8 cellular contexts compared by ENCODE assay signal in the genomic region with DNA sequence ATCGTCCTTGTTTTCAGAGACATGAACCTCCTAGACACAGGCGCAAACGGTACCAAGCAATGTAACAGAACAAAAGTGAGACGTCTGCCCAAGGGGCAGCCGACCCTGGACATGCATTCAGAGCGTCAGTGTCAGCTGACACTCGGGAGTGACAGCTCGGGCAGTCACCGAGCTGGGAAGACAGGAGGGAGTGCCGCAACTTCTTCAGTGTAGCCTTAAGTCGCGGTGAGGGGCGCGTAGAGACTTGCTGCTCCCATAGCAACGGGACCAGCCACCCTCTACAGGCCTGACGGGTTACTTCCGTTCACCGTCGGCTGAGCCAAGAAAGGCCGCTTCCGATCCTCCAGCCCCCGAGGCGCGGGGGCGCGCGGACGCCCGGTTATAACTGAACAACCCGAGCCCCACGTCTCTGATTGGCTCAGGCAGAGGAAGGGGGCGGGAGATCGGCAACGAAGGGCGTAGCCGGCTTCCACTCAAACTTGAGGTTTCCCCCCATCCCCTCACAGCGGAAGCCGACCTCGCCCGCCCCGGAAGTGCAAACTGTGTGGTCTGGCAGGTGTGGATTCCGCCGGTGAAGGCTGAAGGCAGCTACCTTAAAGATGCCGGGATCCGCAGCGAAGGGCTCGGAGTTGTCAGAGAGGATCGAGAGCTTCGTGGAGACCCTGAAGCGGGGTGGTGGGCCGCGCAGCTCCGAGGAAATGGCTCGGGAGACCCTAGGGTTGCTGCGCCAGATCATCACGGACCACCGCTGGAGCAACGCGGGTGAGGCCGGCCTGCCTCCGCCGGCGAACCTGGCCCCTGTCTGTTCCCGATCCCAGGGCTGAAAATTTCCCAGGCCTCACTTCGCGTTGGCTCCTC. TPM values are rescaled to one million over a fixed set of nuclear protein-coding genes. Genes with fewer than 3 reads are reported as not detected.
DNase-seq lines count a peak whose midpoint lies in the region; ATAC-seq, FAIRE-seq and TF ChIP-seq lines count a peak whose summit lies in the region.

A gene (plus strand): TSS at position 530 of the 858 bp plus-strand sequence. CDS start 70 bp downstream, at position 600.

- DNase-seq in GM12892 (ENCODE audit: insufficient read length): peak; percentile 87
- DNase-seq in NCI-H146 (lab: John Stamatoyannopoulos, UW): peak; percentile 92
- DNase-seq in T-helper 1 cell: peak; percentile 95 to 99 (median 97)
- DNase-seq in adrenal gland: peak; percentile 96 to 99 (median 98)
- peak; percentile 98 to 99 (median 98) for DNase-seq in heart left ventricle
- DNase-seq in posterior cingulate gyrus: peak; percentile 95 to 100 (median 99)
- peak; percentile 98 to 99 for DNase-seq in upper lobe of left lung

- H3K4me1 ChIP-seq in adrenal gland (replicated peaks in 1 of 2) (peaks cover 8 to 26% of the 10 kb centered on the region in 2 donors), heart left ventricle (peaks cover 6 to 27% (median 14%) of the 10 kb centered on the region in 12 donors), upper lobe of left lung (peaks cover 10 to 33% (median 14%) of the 10 kb centered on the region in 4 donors)

- H3K27me3 ChIP-seq in adrenal gland (no peaks in the 10 kb centered on the region), heart left ventricle (no peaks in the 10 kb centered on the region), upper lobe of left lung (no peaks in the 10 kb centered on the region)

- intact Hi-C loops in adrenal gland (cut with DNase I): loop anchor here in 1 of 2 donors (10.0 kb wide), 2 partner anchors 58 to 62 kb away; a partner anchor contains a TSS
- intact Hi-C loops in heart left ventricle (cut with DNase I): loop anchor here in 6 of 10 donors (1.0 to 10.0 kb wide), 5 partner anchors 50 to 67 kb away; a partner anchor contains a TSS
- intact Hi-C loops in posterior cingulate gyrus (cut with DNase I): loop anchor here (2.0 to 5.0 kb wide), 2 partner anchors 55 to 66 kb away; a partner anchor contains a TSS

- peaks cover 0 to 29% of the 10 kb centered on the region in 2 donors for H3K36me3 ChIP-seq in adrenal gland (replicated peaks in 1 of 2)
- peaks cover 0 to 34% (median 29%) of the 10 kb centered on the region in 9 donors for H3K36me3 ChIP-seq in heart left ventricle
- H3K36me3 ChIP-seq in upper lobe of left lung: peaks cover 15 to 31% (median 25%) of the 10 kb centered on the region in 4 donors

- WGBS in adrenal gland, 4 donors: 0 to 1% (median 1%) methylated on average over 13 to 66 of the region's 66 CpGs
- WGBS in heart left ventricle, 4 donors: 0 to 1% (median 1%) methylated on average over 34 to 66 of the region's 66 CpGs
- 1% methylated on average over 31 to 56 of the region's 66 CpGs for WGBS in upper lobe of left lung, 2 donors

- H3K4me3 ChIP-seq in adrenal gland (peak within 1 kb of the TSS; percentile 62 to 84 (median 68)), heart left ventricle (peak within 1 kb of the TSS; percentile 61 to 99 (median 86)), upper lobe of left lung (peak within 1 kb of the TSS; percentile 67 to 96 (median 92))

- peak; percentile 83; the same call in 1 of the 2 replicates for TF ChIP-seq POLR2A in GM12892 (IDR thresholded peaks at IDR 0.05; ENCODE audit: low read depth, low read length)
- TF ChIP-seq POLR2A in adrenal gland (IDR thresholded peaks at IDR 0.05): peak; percentile 2 to 61
- peak in 1 of 2 donors; percentile 71 for TF ChIP-seq POLR2A in heart left ventricle (IDR thresholded peaks at IDR 0.05)
- peak in 3 of 4 donors; percentile 37 to 80 (median 80) for TF ChIP-seq POLR2A in upper lobe of left lung (IDR thresholded peaks at IDR 0.05)

- peak; percentile 99 for FAIRE-seq in GM12892 (lab: Jason Lieb, UNC)

- H3K9me3 ChIP-seq in adrenal gland (replicated peaks in 1 of 3) (no peaks in the 10 kb centered on the region), heart left ventricle (peaks cover 0 to 5% (median 0%) of the 10 kb centered on the region in 12 donors), upper lobe of left lung (no peaks in the 10 kb centered on the region)

- TF ChIP-seq CTCF in adrenal gland (IDR thresholded peaks at IDR 0.05): peak in 3 of 6 experiments; percentile 34 to 46 (median 41)
- TF ChIP-seq CTCF in heart left ventricle (IDR thresholded peaks at IDR 0.05): peak in 5 of 12 donors; percentile 13 to 41 (median 14)
- TF ChIP-seq CTCF in upper lobe of left lung (IDR thresholded peaks at IDR 0.05): peak in 4 of 6 experiments; percentile 55 to 62 (median 60)

- ATAC-seq in HG02852 (IDR thresholded peaks at IDR 0.05; ENCODE audit: unreplicated experiment): peak; percentile 97
- peak; percentile 100 for ATAC-seq in heart left ventricle
- ATAC-seq in upper lobe of left lung (ENCODE audit: low FRiP score in 2 of 2): peak; percentile 99

- peak within 1 kb of the TSS; percentile 14 to 93 (median 82) for H3K27ac ChIP-seq in adrenal gland
- peak within 1 kb of the TSS; percentile 81 to 94 (median 89) for H3K27ac ChIP-seq in heart left ventricle
- peak within 1 kb of the TSS; percentile 83 to 92 (median 84) for H3K27ac ChIP-seq in upper lobe of left lung

- TF ChIP-seq EP300 in upper lobe of left lung (IDR thresholded peaks at IDR 0.05): no peak

RNA-seq across cellular contexts. Expression of the gene that starts here (rescaled TPM):
- 31.2 TPM for polyA plus RNA-seq in GM12892 (2012; ENCODE audit: missing spikeins)
- total RNA-seq in adrenal gland (10 to 100 TPM; 20.6 to 90.9 (median 51.6) TPM), heart left ventricle (10 to 100 TPM; 26.2 to 40.9 (median 30.3) TPM), upper lobe of left lung (10 to 100 TPM; 22.2 to 40.7 (median 32.5) TPM)
- polyA plus RNA-seq in adrenal gland (10 to 100 TPM; 23.4 to 90.2 (median 32.8) TPM), heart left ventricle (10 to 100 TPM; 16.0 to 68.8 TPM)

Comparison
In these comparisons a context has a peak if more than half of its experiments do, and no peak if none do; other contexts are left out.
1. Peak in every context shown above with its lines: DNase-seq, ATAC-seq, H3K4me3 ChIP-seq and H3K27ac ChIP-seq.